In genomic region chr11:105911454-105911853, GRCh38 we compare ENCODE assay signal across 17 cellular contexts.
A peak's percentile ranks its signal among the peaks of the same experiment; 100 is the strongest.
DNase-seq lines count a peak whose midpoint lies in the region; ATAC-seq and TF ChIP-seq lines count a peak whose summit lies in the region.
"Had no signal": no experiment of that assay in that cellular context is flagged by ENCODE, and none has a peak within 500 bp of the region (broad histone marks: within the 10 kb centered on the region; RNA-seq: fewer than 3 reads in every experiment).

No MANE protein-coding gene starts in this region.

- CTCF ChIA-PET in IMR-90 (lab: Yijun Ruan, JAX) (no interaction called here), SK-N-SH (lab: Yijun Ruan, JAX) (interaction anchor here (1.5 kb wide), 1 partner anchor 18 kb away, joined by 3 read pairs; no protein-coding TSS in a partner anchor)
- CTCF ChIA-PET in activated naive CD4-positive, alpha-beta T cell treated with anti-CD3 and anti-CD28 coated beads for 36 hours (lab: Charles Lee), result no interaction called here

- no peaks in the 10 kb centered on the region for H3K9me3 ChIP-seq in IMR-90 (ENCODE audit: control insufficient read depth, insufficient read depth, low read length)
- H3K9me3 ChIP-seq in SK-N-SH, result no peaks in the 10 kb centered on the region
- H3K9me3 ChIP-seq in osteoblast (ENCODE audit: low read depth, low read length), result no peaks in the 10 kb centered on the region
- H3K9me3 ChIP-seq: BE2C, HAP-1 had no signal

- no peak overlapping the region for H2AK9ac ChIP-seq in IMR-90 (replicated peaks; ENCODE audit: low read depth, low read length, poor library complexity)

- no peak overlapping the region for H2BK20ac ChIP-seq in IMR-90 (ENCODE audit: low read depth, low read length)

- no peak for TF ChIP-seq RAD21 in IMR-90 (IDR thresholded peaks at IDR 0.05; ENCODE audit: low read length)
- TF ChIP-seq RAD21 in SK-N-SH (IDR thresholded peaks at IDR 0.05; ENCODE audit: low read length), result no peak

- no peaks in the 10 kb centered on the region for H3K4me1 Mint-ChIP-seq in activated naive CD4-positive, alpha-beta T cell treated with anti-CD3 and anti-CD28 coated beads for 36 hours (ENCODE audit: low read depth)
- H3K4me1 Mint-ChIP-seq: CD4-positive, CD25-positive, alpha-beta regulatory T cell; CD8-positive, alpha-beta memory T cell; IgD-negative memory B cell had no signal

- no peak overlapping the region for H2BK15ac ChIP-seq in IMR-90 (ENCODE audit: low read depth, low read length)

- dilution Hi-C loops in IMR-90 (cut with HindIII; ENCODE audit: low sequenced_read_pairs, unreplicated experiment), result no loop called here

- no peak overlapping the region for H3K4ac ChIP-seq in IMR-90 (ENCODE audit: low read depth, low read length)

- no peak overlapping the region for H3K23ac ChIP-seq in IMR-90 (ENCODE audit: low read depth, low read length)

- no peak overlapping the region for H3K27ac ChIP-seq in IMR-90 (ENCODE audit: insufficient read depth, low read length)
- H3K27ac ChIP-seq in SK-N-SH (ENCODE audit: low read depth in 2 of 2, low read length in 1 of 2), result no peak overlapping the region; a peak in 1 of 4 replicates
- no peak overlapping the region for H3K27ac ChIP-seq in osteoblast (ENCODE audit: low read depth, low read length)
- H3K27ac ChIP-seq: GM23248 had no signal

- peak in 1 of 2 experiments; percentile 35; a peak in 1 of 4 replicates for TF ChIP-seq EP300 in SK-N-SH (IDR thresholded peaks at IDR 0.05; ENCODE audit: borderline replicate concordance in 1 of 2, low read depth in 1 of 2, low read length in 1 of 2)

- POLR2A ChIA-PET in IMR-90 (lab: Charles Lee; ENCODE audit: unreplicated experiment) (no interaction called here), SK-N-SH (lab: Yijun Ruan, JAX) (no interaction called here)

- BruUV-seq in IMR-90 (replicated peaks; lab: Mats Ljungman, UMichigan), result no TSS peak

- no peak overlapping the region for H2AK5ac ChIP-seq in IMR-90 (ENCODE audit: low read depth, low read length)

- H2BK5ac ChIP-seq in IMR-90 (ENCODE audit: low read depth, low read length, poor library complexity, severe bottlenecking), result no peak overlapping the region

- peak; percentile 35 for DNase-seq in IMR-90
- no peak for DNase-seq in SK-N-SH
- DNase-seq in choroid plexus epithelial cell (ENCODE audit: low read depth), result peak; percentile 28
- DNase-seq in iris pigment epithelial cell (ENCODE audit: low read depth), result peak; percentile 63
- no peak for DNase-seq in osteoblast (ENCODE audit: insufficient read length, low spot score, missing footprints)
- DNase-seq in activated naive CD4-positive, alpha-beta T cell treated with anti-CD3 and anti-CD28 coated beads for 36 hours, result no peak
- DNase-seq in stimulated activated CD4-positive, alpha-beta T cell treated with anti-CD3 and anti-CD28 coated beads, Interleukin-4, amount 100 ng/mL, for 1 hour, result no peak
- DNase-seq: ACHN; BE2C; C1 segment of cervical spinal cord; CD4-positive, CD25-positive, alpha-beta regulatory T cell; CD8-positive, alpha-beta memory T cell; COR-L47; DMS 273 treated with DMSO at 0.1 percent for 48 hours; GM23248 had no signal

- TF ChIP-seq CTCF in IMR-90 (conservative IDR thresholded peaks at IDR 0.05; ENCODE audit: low read depth, low read length) (no peak), SK-N-SH (IDR thresholded peaks at IDR 0.05) (no peak), choroid plexus epithelial cell (conservative IDR thresholded peaks at IDR 0.05; ENCODE audit: low read depth, low read length) (no peak), osteoblast (IDR thresholded peaks at IDR 0.05; ENCODE audit: extremely low read depth, low read depth, low read length) (no peak)

- 0 out of 2 replicates have a peak, but pooled peaks cover 3% of the 10 kb centered on the region for H3K9me1 ChIP-seq in IMR-90 (ENCODE audit: insufficient read depth, low read length)

- H3K36me3 ChIP-seq in IMR-90 (ENCODE audit: control insufficient read depth, insufficient read depth, low read length) (no peaks in the 10 kb centered on the region), SK-N-SH (replicated peaks in 1 of 2; ENCODE audit: control insufficient read depth in 1 of 2, insufficient read depth in 2 of 2, low read length in 1 of 2) (no peaks in the 10 kb centered on the region), osteoblast (ENCODE audit: insufficient read depth, low read length) (no peaks in the 10 kb centered on the region)
- H3K36me3 ChIP-seq: BE2C, HAP-1 had no signal

- H3K27me3 Mint-ChIP-seq in activated naive CD4-positive, alpha-beta T cell treated with anti-CD3 and anti-CD28 coated beads for 36 hours (ENCODE audit: low read depth), result no peaks in the 10 kb centered on the region
- H3K27me3 Mint-ChIP-seq: CD4-positive, CD25-positive, alpha-beta regulatory T cell; CD8-positive, alpha-beta memory T cell; IgD-negative memory B cell had no signal

- H3K4me3 ChIP-seq in IMR-90 (ENCODE audit: insufficient read depth, low read depth, low read length) (no peak overlapping the region), SK-N-SH (ENCODE audit: low read depth in 2 of 2, low read length in 1 of 2) (no peak overlapping the region), choroid plexus epithelial cell (ENCODE audit: low read depth, low read length) (no peak overlapping the region), osteoblast (ENCODE audit: insufficient read depth, low read length) (no peak overlapping the region)
- H3K4me3 ChIP-seq: GM23248, HAP-1 had no signal

- intact Hi-C loops in IMR-90 (cut with micrococcal nuclease), result loop anchor here (5.0 kb wide), 1 partner anchor 106 kb away; no protein-coding TSS in a partner anchor
- intact Hi-C loops in activated naive CD4-positive, alpha-beta T cell treated with anti-CD3 and anti-CD28 coated beads for 36 hours (cut with micrococcal nuclease), result no loop called here

- no peaks in the 10 kb centered on the region for H3K36me3 Mint-ChIP-seq in activated naive CD4-positive, alpha-beta T cell treated with anti-CD3 and anti-CD28 coated beads for 36 hours (ENCODE audit: low read depth)
- H3K36me3 Mint-ChIP-seq: CD4-positive, CD25-positive, alpha-beta regulatory T cell; CD8-positive, alpha-beta memory T cell; IgD-negative memory B cell had no signal

- no peak for ATAC-seq in IMR-90 (ENCODE audit: low read depth)

- no peak overlapping the region for H3K56ac ChIP-seq in IMR-90 (ENCODE audit: extremely low read depth, insufficient read depth, low read length)

- H2AFZ ChIP-seq in IMR-90 (replicated peaks; ENCODE audit: low read length, poor library complexity) (no peak overlapping the region), SK-N-SH (ENCODE audit: low read depth) (no peak overlapping the region), osteoblast (ENCODE audit: low read length) (no peak overlapping the region)
- H2AFZ ChIP-seq: GM23248 had no signal

- no peaks in the 10 kb centered on the region for H3F3A ChIP-seq in SK-N-SH (replicated peaks; ENCODE audit: insufficient read depth)

- no peak overlapping the region for H3K27ac Mint-ChIP-seq in activated naive CD4-positive, alpha-beta T cell treated with anti-CD3 and anti-CD28 coated beads for 36 hours
- H3K27ac Mint-ChIP-seq: CD4-positive, CD25-positive, alpha-beta regulatory T cell; CD8-positive, alpha-beta memory T cell; IgD-negative memory B cell had no signal

- H3K9ac ChIP-seq in IMR-90 (ENCODE audit: low read depth, low read length), result no peak overlapping the region
- H3K9ac ChIP-seq in SK-N-SH, result no peak overlapping the region
- H3K9ac ChIP-seq: GM23248 had no signal

- H4K91ac ChIP-seq in IMR-90 (ENCODE audit: insufficient read depth, low read depth, low read length), result no peak overlapping the region

- no peaks in the 10 kb centered on the region for H4K20me1 ChIP-seq in IMR-90 (ENCODE audit: insufficient read depth, low read length)
- no peaks in the 10 kb centered on the region for H4K20me1 ChIP-seq in SK-N-SH (ENCODE audit: insufficient read depth)
- H4K20me1 ChIP-seq in osteoblast (ENCODE audit: insufficient read depth, low read length), result no peaks in the 10 kb centered on the region

- H2BK120ac ChIP-seq in IMR-90 (ENCODE audit: low read depth, low read length), result no peak overlapping the region

- H3K79me1 ChIP-seq in IMR-90 (ENCODE audit: low read depth in 1 of 2, low read length in 2 of 2), result no peaks in the 10 kb centered on the region

- no peak overlapping the region for H3K4me2 ChIP-seq in IMR-90 (ENCODE audit: low read depth, low read length)
- no peak overlapping the region for H3K4me2 ChIP-seq in SK-N-SH
- no peak overlapping the region for H3K4me2 ChIP-seq in osteoblast (ENCODE audit: insufficient read depth, low read length)

- H3K4me1 ChIP-seq in IMR-90 (ENCODE audit: control insufficient read depth, insufficient read depth, low read length), result peaks cover 2% of the 10 kb centered on the region
- H3K4me1 ChIP-seq in SK-N-SH (ENCODE audit: control insufficient read depth in 1 of 2, insufficient read depth in 2 of 2, low read depth in 1 of 2, low read length in 1 of 2), result no peaks in the 10 kb centered on the region; a peak in 2 of 4 replicates
- H3K4me1 ChIP-seq in osteoblast (ENCODE audit: insufficient read depth, low read length), result no peaks in the 10 kb centered on the region
- H3K4me1 ChIP-seq: HAP-1 had no signal

- no peaks in the 10 kb centered on the region for H3K9me2 ChIP-seq in SK-N-SH

- H3K14ac ChIP-seq in IMR-90 (replicated peaks; ENCODE audit: low read depth, low read length), result no peak overlapping the region

- H4K5ac ChIP-seq in IMR-90 (ENCODE audit: low read depth, low read length), result no peak overlapping the region

- no CpG with 5 or more reads among the region's 1 CpG for WGBS in IMR-90 (ENCODE audit: extremely low coverage in 2 of 2, insufficient read length in 1 of 2), 2 experiments
- 65% methylated on average over 1 of the region's 1 CpG for WGBS in SK-N-SH (ENCODE audit: low lambda C conversion rate)

- H4K8ac ChIP-seq in IMR-90 (ENCODE audit: low read depth in 2 of 2, low read length in 2 of 2), result no peak overlapping the region

- H3K27me3 ChIP-seq in IMR-90 (ENCODE audit: control insufficient read depth, insufficient read depth, low read length) (no peaks in the 10 kb centered on the region), SK-N-SH (ENCODE audit: insufficient read depth) (no peaks in the 10 kb centered on the region), osteoblast (ENCODE audit: insufficient read depth, low read length) (no peaks in the 10 kb centered on the region)
- H3K27me3 ChIP-seq: BE2C had no signal

- no peak overlapping the region for H3K4me3 Mint-ChIP-seq in activated naive CD4-positive, alpha-beta T cell treated with anti-CD3 and anti-CD28 coated beads for 36 hours
- H3K4me3 Mint-ChIP-seq: CD4-positive, CD25-positive, alpha-beta regulatory T cell; CD8-positive, alpha-beta memory T cell; IgD-negative memory B cell had no signal

- in situ Hi-C loops in IMR-90 (cut with MboI; ENCODE audit: low sequenced_read_pairs), result no loop called here

- H3K9me3 Mint-ChIP-seq in activated naive CD4-positive, alpha-beta T cell treated with anti-CD3 and anti-CD28 coated beads for 36 hours, result no peaks in the 10 kb centered on the region
- H3K9me3 Mint-ChIP-seq: CD4-positive, CD25-positive, alpha-beta regulatory T cell; CD8-positive, alpha-beta memory T cell; IgD-negative memory B cell had no signal

- H3K18ac ChIP-seq in IMR-90 (ENCODE audit: low read depth, low read length), result no peak overlapping the region

- H3K79me2 ChIP-seq in SK-N-SH (ENCODE audit: insufficient read depth) (no peaks in the 10 kb centered on the region), osteoblast (ENCODE audit: insufficient read depth, low read length) (no peaks in the 10 kb centered on the region)

- no peak for TF ChIP-seq POLR2A in IMR-90 (IDR thresholded peaks at IDR 0.05; ENCODE audit: low read depth, low read length)

Comparison
In these comparisons a context has a peak if more than half of its experiments do, and no peak if none do; other contexts are left out.
1. DNase-seq: peak in IMR-90 (single experiment), choroid plexus epithelial cell (single experiment) and iris pigment epithelial cell (single experiment); none in SK-N-SH (single experiment), osteoblast (single experiment), activated naive CD4-positive, alpha-beta T cell treated with anti-CD3 and anti-CD28 coated beads for 36 hours (single experiment) and stimulated activated CD4-positive, alpha-beta T cell treated with anti-CD3 and anti-CD28 coated beads, Interleukin-4, amount 100 ng/mL, for 1 hour (single experiment).